In the genomic region with DNA sequence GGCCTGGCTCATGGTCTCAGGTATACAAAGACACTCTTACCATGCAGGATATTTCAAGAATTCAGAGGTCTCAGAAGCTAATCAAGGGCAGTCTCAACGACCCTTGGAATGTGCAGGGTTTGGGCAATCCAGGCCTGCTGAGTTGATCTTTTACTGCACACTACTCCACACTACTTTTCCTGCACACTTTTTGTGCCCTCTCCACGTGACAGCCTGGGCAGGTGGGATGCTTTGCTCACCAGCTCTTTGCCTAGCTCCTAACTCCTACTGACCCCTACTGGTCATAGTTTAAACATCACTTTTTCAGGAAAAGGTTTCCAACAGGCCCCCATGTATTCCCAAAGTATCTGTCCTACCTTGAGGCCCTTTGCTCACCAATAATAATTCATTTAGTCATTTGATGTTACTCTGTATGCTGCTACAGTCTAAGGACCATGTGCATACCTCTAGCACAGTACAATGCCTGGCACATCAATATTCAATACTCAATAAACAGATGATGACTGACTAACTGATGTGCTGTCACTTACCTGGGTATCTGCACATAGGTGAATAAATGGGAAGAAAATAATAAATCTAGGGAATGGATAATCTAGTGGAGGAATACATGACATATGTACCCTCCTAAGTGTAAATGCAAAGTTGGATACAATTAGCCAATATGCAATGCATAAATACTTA, we compare ENCODE assay signal across 8 cellular contexts. TPM values are rescaled to one million over a fixed set of nuclear protein-coding genes. Genes with fewer than 3 reads are reported as not detected.
A peak's percentile ranks its signal among the peaks of the same experiment; 100 is the strongest.
DNase-seq lines count a peak whose midpoint lies in the region; ATAC-seq and TF ChIP-seq lines count a peak whose summit lies in the region.

No MANE protein-coding gene starts in this region.

- TF ChIP-seq POLR2A in erythroblast (IDR thresholded peaks at IDR 0.05; ENCODE audit: low read length) (no peak), gastrocnemius medialis (IDR thresholded peaks at IDR 0.05) (no peak)

- intact Hi-C loops in gastrocnemius medialis (cut with DNase I; ENCODE audit: low total_unique reads) = loop anchor here (10.0 kb wide), 1 partner anchor 626 kb away; no protein-coding TSS in a partner anchor

- DNase-seq in ELF-1 (ENCODE audit: low read depth, low spot score) = peak; percentile 53
- peak; percentile 83 to 94 for DNase-seq in NCI-H526 (lab: John Stamatoyannopoulos, UW)
- peak; percentile 12 to 39 for DNase-seq in erythroblast (lab: John Stamatoyannopoulos, UW)
- DNase-seq in gastrocnemius medialis = no peak
- DNase-seq in GOT3 (lab: John Stamatoyannopoulos, UW) = no peak
- no peak for DNase-seq in occipital lobe (lab: John Stamatoyannopoulos, UW)
- DNase-seq in activated effector memory CD4-positive, alpha-beta T cell treated with Interleukin-2 at 50 U/mL for 16 hours = no peak

- H3K36me3 ChIP-seq in gastrocnemius medialis = no peaks in the 10 kb centered on the region

- in situ Hi-C loops in gastrocnemius medialis (cut with MboI; ENCODE audit: low sequenced_read_pairs in 4 of 4) = loop anchor here in 2 of 4 donors (10.0 to 25.0 kb wide), 3 partner anchors 104 to 628 kb away; a partner anchor contains a TSS

- no peak overlapping the region for H3K4me3 ChIP-seq in gastrocnemius medialis

- no peak for ATAC-seq in gastrocnemius medialis

- H3K27me3 ChIP-seq in gastrocnemius medialis = peaks cover 0 to 15% (median 3%) of the 10 kb centered on the region in 3 donors

- H3K9me3 ChIP-seq in gastrocnemius medialis = no peaks in the 10 kb centered on the region

- no peaks in the 10 kb centered on the region for H3K4me1 ChIP-seq in gastrocnemius medialis

- H3K27ac ChIP-seq in 22Rv1 (no peak overlapping the region), gastrocnemius medialis (no peak overlapping the region)

- TF ChIP-seq CTCF in 22Rv1 (IDR thresholded peaks at IDR 0.05) (peak; percentile 86), gastrocnemius medialis (IDR thresholded peaks at IDR 0.05 in 4 of 5, conservative IDR thresholded peaks at IDR 0.05 in 1 of 5) (peak; percentile 32 to 62 (median 42))

RNA-seq across cellular contexts. Expression of a gene that starts 9.6 kb away (rescaled TPM):
- total RNA-seq in gastrocnemius medialis = 10 to 100 TPM; 47.0 to 94.6 (median 77.2) TPM
- 21.4 TPM for total RNA-seq in occipital lobe

RNA-seq across cellular contexts. Expression of a gene that starts 11.8 kb away (rescaled TPM):
- not detected for total RNA-seq in gastrocnemius medialis
- not detected for total RNA-seq in occipital lobe

RNA-seq across cellular contexts. Expression of a gene that starts 36.3 kb away (rescaled TPM):
- total RNA-seq in gastrocnemius medialis (1 to 10 TPM in 2 of 4 donors, under 1 TPM in 1, not detected in 1; 0.75 to 2.3 (median 2.0) TPM), occipital lobe (not detected)

Comparison
In these comparisons a context has a peak if more than half of its experiments do, and no peak if none do; other contexts are left out.
1. DNase-seq: peak in ELF-1 (single experiment), NCI-H526 (2 of 2) and erythroblast (2 of 2); none in gastrocnemius medialis (0 of 2), GOT3 (single experiment), occipital lobe (single experiment) and activated effector memory CD4-positive, alpha-beta T cell treated with Interleukin-2 at 50 U/mL for 16 hours (single experiment).